In genomic region chr6:125083684-125083990, GRCh38 we compare ENCODE assay signal across 33 cellular contexts.
A peak's percentile ranks its signal among the peaks of the same experiment; 100 is the strongest.
DNase-seq lines count a peak whose midpoint lies in the region; ATAC-seq, FAIRE-seq and TF ChIP-seq lines count a peak whose summit lies in the region.
"Had no signal": no experiment of that assay in that cellular context is flagged by ENCODE, and none has a peak within 500 bp of the region (broad histone marks: within the 10 kb centered on the region; RNA-seq: fewer than 3 reads in every experiment).

No MANE protein-coding gene starts in this region.

- H3K27me3 ChIP-seq in CD8-positive, alpha-beta memory T cell (ENCODE audit: insufficient read depth, low read length, poor library complexity, severe bottlenecking): no peaks in the 10 kb centered on the region
- H3K27me3 ChIP-seq in K562 (ENCODE audit: control insufficient read depth in 2 of 2, insufficient read depth in 2 of 2, low read length in 2 of 2) (no peaks in the 10 kb centered on the region), smooth muscle cell (ENCODE audit: low read depth) (no peaks in the 10 kb centered on the region), PC-3 (ENCODE audit: low read length) (no peaks in the 10 kb centered on the region)
- H3K27me3 ChIP-seq: BE2C; BLaER1; BLaER1 treated with 17β-estradiol and CSF1 and Interleukin-3, amounts not matched to agents 10 nM and 100 nM had no signal

- peak overlapping the region; percentile 54; the same call in 1 of the 2 replicates for H3K4me2 ChIP-seq in K562 (ENCODE audit: insufficient read depth, low read length)
- H3K4me2 ChIP-seq in smooth muscle cell: no peak overlapping the region
- H3K4me2 ChIP-seq in PC-3 (ENCODE audit: low read length): no peak overlapping the region
- H3K4me2 ChIP-seq: A549; BLaER1; BLaER1 treated with 17β-estradiol and CSF1 and Interleukin-3, amounts not matched to agents 10 nM and 100 nM had no signal

- 3% methylated on average over 2 of the region's 2 CpGs for WGBS in K562 (ENCODE audit: insufficient coverage, low coverage, missing lambda C conversion rate)
- 100% methylated on average over 2 of the region's 2 CpGs for WGBS in smooth muscle cell (ENCODE audit: low lambda C conversion rate)

- H3K4me1 ChIP-seq in CD8-positive, alpha-beta memory T cell (ENCODE audit: insufficient read depth, low read length): no peaks in the 10 kb centered on the region
- peaks cover 3 to 55% of the 10 kb centered on the region in 2 experiments for H3K4me1 ChIP-seq in K562 (replicated peaks in 1 of 2; ENCODE audit: control insufficient read depth in 2 of 2, insufficient read depth in 2 of 2, low read length in 2 of 2)
- no peaks in the 10 kb centered on the region for H3K4me1 ChIP-seq in smooth muscle cell (ENCODE audit: low read depth)
- H3K4me1 ChIP-seq in PC-3 (ENCODE audit: insufficient read depth, low read length): no peaks in the 10 kb centered on the region
- H3K4me1 ChIP-seq: A549, BE2C, Caco-2 had no signal

- no peak for FAIRE-seq in K562 (lab: Jason Lieb, UNC)
- FAIRE-seq: A204.1, A549 had no signal

- H3K4me3 ChIP-seq in CD8-positive, alpha-beta memory T cell (ENCODE audit: low read length): no peak overlapping the region
- no peak overlapping the region for H3K4me3 ChIP-seq in K562
- no peak overlapping the region for H3K4me3 ChIP-seq in smooth muscle cell
- H3K4me3 ChIP-seq in PC-3 (ENCODE audit: low read length): no peak overlapping the region
- H3K4me3 ChIP-seq: A549; BLaER1; BLaER1 treated with 17β-estradiol and CSF1 and Interleukin-3, amounts not matched to agents 10 nM and 100 nM had no signal

- no peaks in the 10 kb centered on the region for H3K36me3 Mint-ChIP-seq in CD8-positive, alpha-beta memory T cell
- H3K36me3 Mint-ChIP-seq: CD4-positive, alpha-beta memory T cell; CD4-positive, CD25-positive, alpha-beta regulatory T cell; CD8-positive, alpha-beta T cell had no signal

- POLR2A ChIA-PET in CD8-positive, alpha-beta memory T cell (lab: Charles Lee): no interaction called here
- POLR2A ChIA-PET in K562 (lab: Yijun Ruan, JAX) (interaction anchor here (0.6 to 1.5 kb wide), 4 partner anchors 11 to 411 kb away, joined by 3 to 7 read pairs (median 4); no protein-coding TSS in a partner anchor), PC-3 (lab: Charles Lee; ENCODE audit: unreplicated experiment) (no interaction called here)

- H3K9ac ChIP-seq in K562 (ENCODE audit: insufficient read depth in 1 of 2, low read depth in 2 of 2, low read length in 2 of 2) (peak overlapping the region in 1 of 2 experiments; percentile 65; a peak in 2 of 4 replicates), smooth muscle cell (ENCODE audit: low read depth) (no peak overlapping the region), PC-3 (ENCODE audit: low read length) (no peak overlapping the region)
- H3K9ac ChIP-seq: BLaER1; BLaER1 treated with 17β-estradiol and CSF1 and Interleukin-3, amounts not matched to agents 10 nM and 100 nM had no signal

- no peaks in the 10 kb centered on the region for H3K9me3 Mint-ChIP-seq in CD8-positive, alpha-beta memory T cell
- H3K9me3 Mint-ChIP-seq: CD14-positive monocyte; CD4-positive, alpha-beta memory T cell; CD4-positive, alpha-beta T cell; CD4-positive, CD25-positive, alpha-beta regulatory T cell; CD8-positive, alpha-beta T cell had no signal

- peaks cover 22% of the 10 kb centered on the region for H3K79me2 ChIP-seq in K562 (ENCODE audit: control insufficient read depth, insufficient read depth, low read length)
- peaks cover 28% of the 10 kb centered on the region for H3K79me2 ChIP-seq in smooth muscle cell (ENCODE audit: low read depth)
- H3K79me2 ChIP-seq in PC-3 (ENCODE audit: low read length): no peaks in the 10 kb centered on the region

- TF ChIP-seq EP300 in K562 (IDR thresholded peaks at IDR 0.05; ENCODE audit: low read length): no peak

- H3K9me3 ChIP-seq in CD8-positive, alpha-beta memory T cell (ENCODE audit: low read length): no peaks in the 10 kb centered on the region
- H3K9me3 ChIP-seq in K562 (replicated peaks; ENCODE audit: control insufficient read depth, insufficient read depth, low read depth, low read length) (no peaks in the 10 kb centered on the region), smooth muscle cell (replicated peaks; ENCODE audit: low read depth) (no peaks in the 10 kb centered on the region), PC-3 (ENCODE audit: low read length) (no peaks in the 10 kb centered on the region)
- H3K9me3 ChIP-seq: A549; BE2C; BLaER1; BLaER1 treated with 17β-estradiol and CSF1 and Interleukin-3, amounts not matched to agents 10 nM and 100 nM; Caco-2 had no signal

- no peaks in the 10 kb centered on the region for H3K36me3 ChIP-seq in CD8-positive, alpha-beta memory T cell (ENCODE audit: insufficient read depth, low read length)
- H3K36me3 ChIP-seq in K562 (ENCODE audit: control insufficient read depth, insufficient read depth, low read length) (peaks cover 41% of the 10 kb centered on the region), smooth muscle cell (ENCODE audit: low read depth) (peaks cover 23% of the 10 kb centered on the region), PC-3 (ENCODE audit: low read depth, low read length) (no peaks in the 10 kb centered on the region)
- H3K36me3 ChIP-seq: BE2C; BLaER1; BLaER1 treated with 17β-estradiol and CSF1 and Interleukin-3, amounts not matched to agents 10 nM and 100 nM had no signal

- no peak for DNase-seq in CD8-positive, alpha-beta memory T cell
- DNase-seq in K562 (ENCODE audit: extremely low read depth in 1 of 4, low spot score in 3 of 4) (no peak), smooth muscle cell (lab: John Stamatoyannopoulos, UW; ENCODE audit: unreplicated experiment) (no peak), PC-3 (no peak), NCI-H526 treated with DMSO at 0.1 percent for 48 hours (lab: John Stamatoyannopoulos, UW) (no peak)
- DNase-seq: 8988T; ACHN; AML-193; BE2C; C1 segment of cervical spinal cord; Caco-2; Calu3; CD4-positive, alpha-beta memory T cell; CD4-positive, alpha-beta T cell; CD4-positive, CD25-positive, alpha-beta regulatory T cell; CD8-positive, alpha-beta T cell; COR-L47; DMS 273 treated with DMSO at 0.1 percent for 48 hours; DMS153; DMS53; DMS79; DMS79 treated with DMSO at 0.1 percent for 48 hours; DND-41; EL had no signal

- H3F3A ChIP-seq in smooth muscle cell (ENCODE audit: low read depth): no peaks in the 10 kb centered on the region
- H3F3A ChIP-seq in PC-3 (ENCODE audit: low read length, unreplicated experiment): no peaks in the 10 kb centered on the region

- BruUV-seq in K562 (replicated peaks; lab: Mats Ljungman, UMichigan) (no TSS peak), PC-3 (replicated peaks; lab: Mats Ljungman, UMichigan) (no TSS peak)

- H3K4me1 Mint-ChIP-seq in CD8-positive, alpha-beta memory T cell: no peaks in the 10 kb centered on the region
- H3K4me1 Mint-ChIP-seq: B cell; CD14-positive monocyte; CD4-positive, alpha-beta memory T cell; CD4-positive, CD25-positive, alpha-beta regulatory T cell had no signal

- H2AFZ ChIP-seq in K562 (ENCODE audit: low read depth, low read length) (peak overlapping the region; percentile 41; the same call in 1 of the 2 replicates), smooth muscle cell (ENCODE audit: low read depth) (no peak overlapping the region), PC-3 (ENCODE audit: low read length) (no peak overlapping the region)

- H3K27ac Mint-ChIP-seq in CD8-positive, alpha-beta memory T cell: no peak overlapping the region
- H3K27ac Mint-ChIP-seq: B cell; CD14-positive monocyte; CD4-positive, alpha-beta memory T cell; CD4-positive, alpha-beta T cell; CD4-positive, CD25-positive, alpha-beta regulatory T cell; CD8-positive, alpha-beta T cell had no signal

- ATAC-seq in K562 (peak; percentile 2; the same call in 2 of the 3 replicates), PC-3 (no peak), GM18870 (IDR thresholded peaks at IDR 0.05; ENCODE audit: unreplicated experiment) (no peak)
- ATAC-seq: A549; CD8-positive, alpha-beta T cell had no signal

- no peak for TF ChIP-seq RAD21 in K562 (CRISPR knock-in tag; conservative IDR thresholded peaks at IDR 0.05 in 1 of 2, IDR thresholded peaks at IDR 0.05 in 1 of 2)

- H3K9me2 ChIP-seq in PC-3 (replicated peaks; ENCODE audit: low read length): no peaks in the 10 kb centered on the region

- no peak for TF ChIP-seq POLR2A in K562 (conservative IDR thresholded peaks at IDR 0.05)

- peak overlapping the region; percentile 49 for H3K27ac ChIP-seq in CD8-positive, alpha-beta memory T cell (ENCODE audit: low read depth, low read length)
- H3K27ac ChIP-seq in K562 (ENCODE audit: extremely low read depth, low read depth, low read length) (peak overlapping the region; percentile 86), smooth muscle cell (ENCODE audit: low read depth) (peak overlapping the region; percentile 66), PC-3 (ENCODE audit: low read length) (no peak overlapping the region)
- H3K27ac ChIP-seq: 22Rv1; A549; BLaER1; BLaER1 treated with 17β-estradiol and CSF1 and Interleukin-3, amounts not matched to agents 10 nM and 100 nM; C4-2B had no signal

- H3K4me3 Mint-ChIP-seq in CD8-positive, alpha-beta memory T cell: no peak overlapping the region
- H3K4me3 Mint-ChIP-seq: B cell; CD14-positive monocyte; CD4-positive, alpha-beta memory T cell; CD4-positive, alpha-beta T cell; CD4-positive, CD25-positive, alpha-beta regulatory T cell; CD8-positive, alpha-beta T cell had no signal

- intact Hi-C loops in K562 (cut with micrococcal nuclease) (loop anchor here (1.0 to 5.0 kb wide), 3 partner anchors 71 to 118 kb away; no protein-coding TSS in a partner anchor), PC-3 (cut with micrococcal nuclease) (no loop called here)

- H3K27me3 Mint-ChIP-seq in CD8-positive, alpha-beta memory T cell: no peaks in the 10 kb centered on the region
- H3K27me3 Mint-ChIP-seq: B cell; CD4-positive, alpha-beta memory T cell; CD4-positive, alpha-beta T cell; CD4-positive, CD25-positive, alpha-beta regulatory T cell had no signal

- CTCF ChIA-PET in CD8-positive, alpha-beta memory T cell (lab: Charles Lee): no interaction called here
- CTCF ChIA-PET in K562 (lab: Yijun Ruan, JAX; ENCODE audit: low intra/inter-chr PET ratio): no interaction called here
- CTCF ChIA-PET in PC-3 (lab: Charles Lee): no interaction called here

- TF ChIP-seq CTCF in K562 (IDR thresholded peaks at IDR 0.05 in 2 of 3, conservative IDR thresholded peaks at IDR 0.05 in 1 of 3; ENCODE audit: insufficient read depth in 2 of 3, low read depth in 1 of 3, low read length in 3 of 3): no peak
- TF ChIP-seq CTCF in smooth muscle cell (IDR thresholded peaks at IDR 0.05; ENCODE audit: borderline replicate concordance, insufficient read depth, poor library complexity, severe bottlenecking): no peak
- no peak for TF ChIP-seq CTCF in PC-3 (conservative IDR thresholded peaks at IDR 0.05; ENCODE audit: low read depth, low read length)

- no peaks in the 10 kb centered on the region for H3K9me1 ChIP-seq in K562 (ENCODE audit: control insufficient read depth, insufficient read depth, low read length)

- in situ Hi-C loops in K562 (cut with MboI): no loop called here

- H4K20me1 ChIP-seq in K562 (replicated peaks; ENCODE audit: control insufficient read depth, insufficient read depth, low read length): no peaks in the 10 kb centered on the region
- H4K20me1 ChIP-seq in smooth muscle cell (ENCODE audit: low read depth): peaks cover 7% of the 10 kb centered on the region
- no peaks in the 10 kb centered on the region for H4K20me1 ChIP-seq in PC-3 (ENCODE audit: low read length)
- H4K20me1 ChIP-seq: BLaER1; BLaER1 treated with 17β-estradiol and CSF1 and Interleukin-3, amounts not matched to agents 10 nM and 100 nM had no signal

TF ChIP-seq in K562, 482 proteins besides CTCF, POLR2A, EP300 and RAD21 (continues in another document):
- peak; percentile 68 for TF ChIP-seq C11orf30 (IDR thresholded peaks at IDR 0.05; ENCODE audit: low read depth)
